Comparison of ENCODE assay signal across 10 cellular contexts in genomic region chr1:193569696-193570269, GRCh38.
A peak's percentile ranks its signal among the peaks of the same experiment; 100 is the strongest.
DNase-seq lines count a peak whose midpoint lies in the region; ATAC-seq and TF ChIP-seq lines count a peak whose summit lies in the region.
"Had no signal": no experiment of that assay in that cellular context is flagged by ENCODE, and none has a peak within 500 bp of the region (broad histone marks: within the 10 kb centered on the region; RNA-seq: fewer than 3 reads in every experiment).

No MANE protein-coding gene starts in this region.

- H3K4me3 ChIP-seq in adipocyte (ENCODE audit: low read length), result peak overlapping the region; percentile 41
- H3K4me3 ChIP-seq in ovary, result no peak overlapping the region
- no peak overlapping the region for H3K4me3 ChIP-seq in gastroesophageal sphincter

- H3K4me1 ChIP-seq in adipocyte (ENCODE audit: control insufficient read depth, insufficient read depth, low read length), result peaks cover 7% of the 10 kb centered on the region
- H3K4me1 ChIP-seq in ovary (ENCODE audit: insufficient read depth), result no peaks in the 10 kb centered on the region
- no peaks in the 10 kb centered on the region for H3K4me1 ChIP-seq in gastroesophageal sphincter

- no peak for TF ChIP-seq CTCF in natural killer cell (IDR thresholded peaks at IDR 0.05)
- TF ChIP-seq CTCF in ovary (IDR thresholded peaks at IDR 0.05), result no peak
- TF ChIP-seq CTCF in gastroesophageal sphincter (IDR thresholded peaks at IDR 0.05), result no peak

- H3K36me3 Mint-ChIP-seq in natural killer cell, result no peaks in the 10 kb centered on the region

- no peak overlapping the region for H3K27ac ChIP-seq in ovary
- no peak overlapping the region for H3K27ac ChIP-seq in gastroesophageal sphincter

- ATAC-seq in GM18511 (IDR thresholded peaks at IDR 0.05; ENCODE audit: unreplicated experiment) (peak; percentile 85), HG03175 (IDR thresholded peaks at IDR 0.05; ENCODE audit: unreplicated experiment) (peak; percentile 87), natural killer cell (peak; percentile 24 to 70 (median 63)), gastroesophageal sphincter (no peak), HG03095 (IDR thresholded peaks at IDR 0.05; ENCODE audit: unreplicated experiment) (no peak)

- no peaks in the 10 kb centered on the region for H3K9me3 ChIP-seq in adipocyte (ENCODE audit: control insufficient read depth, low read length)
- no peaks in the 10 kb centered on the region for H3K9me3 ChIP-seq in ovary
- peaks cover 0 to 10% (median 0%) of the 10 kb centered on the region in 3 donors for H3K9me3 ChIP-seq in gastroesophageal sphincter

- peak overlapping the region; percentile 37 for H3K4me3 Mint-ChIP-seq in natural killer cell

- intact Hi-C loops in natural killer cell (cut with micrococcal nuclease) (no loop called here), ovary (cut with DNase I) (no loop called here)

- TF ChIP-seq EP300 in ovary (IDR thresholded peaks at IDR 0.05) (no peak), gastroesophageal sphincter (IDR thresholded peaks at IDR 0.05) (no peak)

- no peak for TF ChIP-seq POLR2A in ovary (IDR thresholded peaks at IDR 0.05)
- no peak for TF ChIP-seq POLR2A in gastroesophageal sphincter (IDR thresholded peaks at IDR 0.05)

- H3K27me3 Mint-ChIP-seq in natural killer cell (ENCODE audit: low read depth in 2 of 2), result peaks cover 0 to 3% of the 10 kb centered on the region in 2 donors

- H3K27ac Mint-ChIP-seq in natural killer cell, result peak overlapping the region; percentile 54 to 83

- H3K9ac ChIP-seq in adipocyte (ENCODE audit: low read length), result no peak overlapping the region

- H3K4me1 Mint-ChIP-seq in natural killer cell, result peaks cover 26 to 27% of the 10 kb centered on the region in 2 donors

- H3K9me3 Mint-ChIP-seq in natural killer cell, result no peaks in the 10 kb centered on the region

- H3K27me3 ChIP-seq in adipocyte (replicated peaks; ENCODE audit: control insufficient read depth, insufficient read depth, low read length) (no peaks in the 10 kb centered on the region), ovary (no peaks in the 10 kb centered on the region), gastroesophageal sphincter (no peaks in the 10 kb centered on the region)

- H3K36me3 ChIP-seq in adipocyte (ENCODE audit: control insufficient read depth, insufficient read depth, low read length, severe bottlenecking), result no peaks in the 10 kb centered on the region
- H3K36me3 ChIP-seq in ovary, result no peaks in the 10 kb centered on the region
- no peaks in the 10 kb centered on the region for H3K36me3 ChIP-seq in gastroesophageal sphincter

- peak; percentile 80 for DNase-seq in adipocyte (ENCODE audit: low read depth)
- DNase-seq in natural killer cell, result no peak
- DNase-seq in ovary, result no peak
- DNase-seq in HK-2 (ENCODE audit: unreplicated experiment), result no peak
- DNase-seq: hypothalamus, NCI-H2081 treated with DMSO at 0.1 percent for 48 hours had no signal

Comparison
In these comparisons a context has a peak if more than half of its experiments do, and no peak if none do; other contexts are left out.
1. ATAC-seq: peak in GM18511 (single experiment), HG03175 (single experiment) and natural killer cell (3 of 3); none in gastroesophageal sphincter (single experiment) and HG03095 (single experiment).